ENCODE assay signal across 15 cellular contexts in the genomic region with DNA sequence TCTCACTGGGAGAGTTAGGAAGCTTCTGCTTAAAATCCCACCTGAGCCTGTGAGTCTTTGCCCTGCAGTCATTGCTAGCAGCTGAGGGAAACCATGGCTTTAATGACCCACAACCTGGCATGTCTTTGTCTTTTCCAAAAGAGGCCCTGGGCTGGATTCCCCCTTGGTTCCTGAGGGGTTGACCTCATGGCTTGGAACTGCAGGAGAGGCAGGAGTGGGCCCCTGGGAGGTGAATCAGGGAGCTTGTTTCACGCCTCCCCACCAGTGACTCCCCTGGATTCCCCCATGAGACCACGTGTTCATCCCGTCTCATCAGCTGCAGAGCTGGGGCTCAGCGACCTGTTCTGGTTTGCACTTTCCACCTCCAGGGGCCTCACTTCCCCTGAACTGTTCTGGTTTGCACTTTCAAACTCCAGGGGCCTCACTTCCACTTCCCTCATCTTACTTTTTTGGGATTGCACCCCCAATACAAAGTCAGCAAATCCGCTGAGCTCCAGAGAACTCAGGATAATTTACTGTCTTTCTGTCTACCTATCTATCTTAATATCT. TPM values are rescaled to one million over a fixed set of nuclear protein-coding genes. Genes with fewer than 3 reads are reported as not detected.
DNase-seq lines count a peak whose midpoint lies in the region; ATAC-seq, FAIRE-seq and TF ChIP-seq lines count a peak whose summit lies in the region.
"Had no signal": no experiment of that assay in that cellular context is flagged by ENCODE, and none has a peak within 500 bp of the region (broad histone marks: within the 10 kb centered on the region; RNA-seq: fewer than 3 reads in every experiment).

No MANE protein-coding gene starts in this region.

- H3K4me3 ChIP-seq in endothelial cell of umbilical vein (replicated peaks in 1 of 3; ENCODE audit: insufficient read depth in 1 of 3, low read depth in 1 of 3, low read length in 3 of 3) (no peak overlapping the region), GM23248 (no peak overlapping the region)
- H3K4me3 ChIP-seq: esophagus squamous epithelium, pancreas had no signal

- no peaks in the 10 kb centered on the region for H4K20me1 ChIP-seq in endothelial cell of umbilical vein (replicated peaks; ENCODE audit: control insufficient read depth, extremely low read depth, insufficient read depth, low read length)
- no peaks in the 10 kb centered on the region for H4K20me1 ChIP-seq in GM23248 (ENCODE audit: insufficient read depth)

- H3F3A ChIP-seq in GM23248 (ENCODE audit: insufficient read depth), result peaks cover under 1% of the 10 kb centered on the region; the same call in 1 of the 2 replicates

- intact Hi-C loops in endothelial cell of umbilical vein (cut with micrococcal nuclease), result no loop called here

- H3K27ac ChIP-seq in endothelial cell of umbilical vein (ENCODE audit: insufficient read depth, low read depth, low read length), result no peak overlapping the region
- no peak overlapping the region for H3K27ac ChIP-seq in GM23248
- H3K27ac ChIP-seq: esophagus squamous epithelium, pancreas had no signal

- ATAC-seq in GM18502 (IDR thresholded peaks at IDR 0.05; ENCODE audit: poor library complexity, unreplicated experiment) (peak; percentile 72), GM21447 (IDR thresholded peaks at IDR 0.05; ENCODE audit: unreplicated experiment) (peak; percentile 81), HG03103 (IDR thresholded peaks at IDR 0.05; ENCODE audit: low read depth, unreplicated experiment) (peak; percentile 66)
- ATAC-seq: activated naive CD4-positive, alpha-beta T cell treated with anti-CD3 and anti-CD28 coated beads, Interleukin-2, amount 50 U/mL, for 72 hours; pancreas; stimulated activated effector memory CD8-positive, alpha-beta T cell treated with anti-CD3 and anti-CD28 coated beads, Interleukin-12 subunit alpha, Interleukin-12 subunit beta, amount 100 ng/mL, for 72 hours had no signal

- H3K4me1 ChIP-seq in endothelial cell of umbilical vein (ENCODE audit: control insufficient read depth, extremely low read depth, insufficient read depth, low read length) (peaks cover under 1% of the 10 kb centered on the region), GM23248 (ENCODE audit: insufficient read depth) (peaks cover under 1% of the 10 kb centered on the region; the same call in 1 of the 2 replicates)
- H3K4me1 ChIP-seq: pancreas had no signal

- POLR2A ChIA-PET in endothelial cell of umbilical vein (lab: Charles Lee), result no interaction called here

- no peak for DNase-seq in endothelial cell of umbilical vein (ENCODE audit: low read depth, low spot score)
- no peak for DNase-seq in activated CD8-positive, alpha-beta memory T cell treated with anti-CD3 and anti-CD28 coated beads for 24 hours
- DNase-seq in GM23248, result no peak
- DNase-seq in islet precursor cell, result no peak
- no peak for DNase-seq in NCI-H345 treated with DMSO at 0.1 percent for 48 hours (lab: John Stamatoyannopoulos, UW; ENCODE audit: unreplicated experiment)
- DNase-seq: activated CD4-positive, alpha-beta memory T cell treated with anti-CD3 and anti-CD28 coated beads for 36 hours; esophagus squamous epithelium; NCI-H2171 treated with DMSO at 0.1 percent for 48 hours; pancreas had no signal

- no TSS peak for BruUV-seq in endothelial cell of umbilical vein (replicated peaks; lab: Mats Ljungman, UMichigan)

- H2AFZ ChIP-seq in endothelial cell of umbilical vein (ENCODE audit: low read depth, low read length) (no peak overlapping the region), GM23248 (no peak overlapping the region)

- WGBS in GM23248 (ENCODE audit: low coverage in 1 of 2, low lambda C conversion rate in 2 of 2, missing lambda C conversion rate in 2 of 2), 2 experiments, result 21 to 27% methylated on average over 4 to 5 of the region's 5 CpGs

- H3K27me3 ChIP-seq in endothelial cell of umbilical vein (ENCODE audit: control insufficient read depth in 2 of 2, insufficient read depth in 2 of 2, low read length in 2 of 2) (no peaks in the 10 kb centered on the region), GM23248 (replicated peaks; ENCODE audit: insufficient read depth) (0 out of 2 replicates have a peak, but pooled peaks cover 3% of the 10 kb centered on the region)
- H3K27me3 ChIP-seq: pancreas had no signal

- no peak overlapping the region for H3K9ac ChIP-seq in endothelial cell of umbilical vein (replicated peaks; ENCODE audit: extremely low read depth, insufficient read depth, low read length)
- no peak overlapping the region for H3K9ac ChIP-seq in GM23248

- H3K36me3 ChIP-seq in endothelial cell of umbilical vein (ENCODE audit: control insufficient read depth in 2 of 2, extremely low read depth in 1 of 2, insufficient read depth in 2 of 2, low read length in 2 of 2) (no peaks in the 10 kb centered on the region), GM23248 (ENCODE audit: low read depth) (no peaks in the 10 kb centered on the region)
- H3K36me3 ChIP-seq: esophagus squamous epithelium, pancreas had no signal

- FAIRE-seq in endothelial cell of umbilical vein (lab: Jason Lieb, UNC), result no peak
- FAIRE-seq: GM19239, pancreas had no signal

- CTCF ChIA-PET in endothelial cell of umbilical vein (lab: Charles Lee), result interaction anchor here (1.0 kb wide), 1 partner anchor 815 kb away, joined by 3 read pairs; no protein-coding TSS in a partner anchor

- H3K79me2 ChIP-seq in endothelial cell of umbilical vein (ENCODE audit: control insufficient read depth, insufficient read depth, low read length), result no peaks in the 10 kb centered on the region
- H3K79me2 ChIP-seq in GM23248 (ENCODE audit: insufficient read depth), result no peaks in the 10 kb centered on the region

- TF ChIP-seq POLR2A in endothelial cell of umbilical vein (IDR thresholded peaks at IDR 0.05; ENCODE audit: low read depth, low read length), result no peak

- dilution Hi-C loops in endothelial cell of umbilical vein (cut with MboI; ENCODE audit: extremely low pct_ligation_motif_present, low sequenced_read_pairs), result no loop called here

- H3K9me3 ChIP-seq in endothelial cell of umbilical vein (replicated peaks; ENCODE audit: control insufficient read depth, insufficient read depth, low read length) (no peaks in the 10 kb centered on the region), GM23248 (ENCODE audit: low read depth) (no peaks in the 10 kb centered on the region)
- H3K9me3 ChIP-seq: esophagus squamous epithelium, pancreas had no signal

- H3K9me1 ChIP-seq in endothelial cell of umbilical vein (replicated peaks; ENCODE audit: control insufficient read depth, extremely low read depth, insufficient read depth, low read length), result no peaks in the 10 kb centered on the region

- in situ Hi-C loops in GM23248 (cut with MboI), result no loop called here

- TF ChIP-seq CTCF in endothelial cell of umbilical vein (IDR thresholded peaks at IDR 0.05; ENCODE audit: extremely low read depth in 1 of 2, insufficient read depth in 1 of 2, low read depth in 1 of 2, low read length in 2 of 2), result no peak

- no peaks in the 10 kb centered on the region for H3K9me2 ChIP-seq in GM23248 (ENCODE audit: insufficient read depth)

- H3K4me2 ChIP-seq in endothelial cell of umbilical vein (ENCODE audit: insufficient read depth, low read length) (no peak overlapping the region), GM23248 (ENCODE audit: unreplicated experiment) (no peak overlapping the region)

TF ChIP-seq in endothelial cell of umbilical vein, 7 proteins besides CTCF, POLR2A, EP300 and RAD21:
- TF ChIP-seq GATA2 (IDR thresholded peaks at IDR 0.05; ENCODE audit: insufficient read depth, insufficient read length, low read depth, low read length) (no peak), EZH2 (IDR thresholded peaks at IDR 0.05; ENCODE audit: borderline replicate concordance, low read depth, low read length, severe bottlenecking) (no peak), POLR2AphosphoS5 (IDR thresholded peaks at IDR 0.05; ENCODE audit: insufficient read depth, low read depth, low read length) (no peak)
- TF ChIP-seq, protein P1, sequence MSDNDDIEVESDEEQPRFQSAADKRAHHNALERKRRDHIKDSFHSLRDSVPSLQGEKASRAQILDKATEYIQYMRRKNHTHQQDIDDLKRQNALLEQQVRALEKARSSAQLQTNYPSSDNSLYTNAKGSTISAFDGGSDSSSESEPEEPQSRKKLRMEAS (IDR thresholded peaks at IDR 0.05; ENCODE audit: insufficient read depth, insufficient read length), result peak; percentile 32

RNA-seq across cellular contexts. Expression of a gene that starts 58.5 kb away (rescaled TPM):
- 23.1 and 23.7 TPM in 2 replicates for total RNA-seq in endothelial cell of umbilical vein
- 15.5 and 19.1 TPM in 2 replicates for polyA plus RNA-seq in endothelial cell of umbilical vein
- 18.0 and 20.6 TPM in 2 replicates for polyA plus RNA-seq in endothelial cell of umbilical vein (2011; cell fraction: cytosol; rRNA removed)
- 44.5 and 51.3 TPM in 2 replicates for polyA plus RNA-seq in endothelial cell of umbilical vein (2011; cell fraction: nucleus; rRNA removed)
- 25.2 and 29.4 TPM in 2 replicates for polyA plus RNA-seq in endothelial cell of umbilical vein (2012)
- 13.7 and 14.9 TPM in 2 replicates for polyA minus RNA-seq in endothelial cell of umbilical vein
- 13.5 TPM for polyA minus RNA-seq in endothelial cell of umbilical vein (2011; cell fraction: cytosol; rRNA and poly(A)+ RNA removed)
- 23.2 and 33.5 TPM in 2 replicates for polyA minus RNA-seq in endothelial cell of umbilical vein (2011; cell fraction: nucleus; rRNA and poly(A)+ RNA removed)
- total RNA-seq in GM23248 (2014; rRNA removed; shearing (Covaris generic)), result 9.9 and 16.2 TPM in 2 replicates
- polyA plus RNA-seq in GM23248 (2016; fragmentation: Nextera tagmentation; extraction: Ambion mirVana), result 37.7 and 40.0 TPM in 2 replicates
